1 cellular context compared by ENCODE assay signal in genomic region chr7:75611557-75612178, GRCh38.
A peak's percentile ranks its signal among the peaks of the same experiment; 100 is the strongest.
TF ChIP-seq lines count a peak whose summit lies in the region.

No MANE protein-coding gene starts in this region.

TF ChIP-seq in HepG2, 621 proteins besides CTCF, POLR2A, EP300 and RAD21 (continued from another document and continues in another):
- TF ChIP-seq AFF4 (CRISPR knock-in tag; IDR thresholded peaks at IDR 0.05) (no peak), KAT2B (IDR thresholded peaks at IDR 0.05; ENCODE audit: borderline replicate concordance, low read depth, low read length) (no peak), BCL6 (CRISPR knock-in tag; IDR thresholded peaks at IDR 0.05) (peak; percentile 52; the same call in 1 of the 2 replicates), TP53 (CRISPR knock-in tag; conservative IDR thresholded peaks at IDR 0.05) (no peak), MZF1 (CRISPR knock-in tag; IDR thresholded peaks at IDR 0.05; ENCODE audit: borderline replicate concordance) (no peak), GPN1 (CRISPR knock-in tag; IDR thresholded peaks at IDR 0.05; ENCODE audit: borderline replicate concordance) (no peak), ZFP1 (CRISPR knock-in tag; IDR thresholded peaks at IDR 0.05) (no peak), MED1 (CRISPR knock-in tag; IDR thresholded peaks at IDR 0.05) (peak; percentile 57; the same call in 1 of the 2 replicates), ZNF326 (CRISPR knock-in tag; IDR thresholded peaks at IDR 0.05; ENCODE audit: borderline replicate concordance) (no peak), NONO (IDR thresholded peaks at IDR 0.05) (no peak), NONO (CRISPR knock-in tag; conservative IDR thresholded peaks at IDR 0.05) (no peak; the same call in 1 of the 2 replicates), ARID4A (CRISPR knock-in tag; IDR thresholded peaks at IDR 0.05; ENCODE audit: borderline replicate concordance) (peak; percentile 22; the same call in 1 of the 2 replicates), PATZ1 (CRISPR knock-in tag; IDR thresholded peaks at IDR 0.05) (peak; percentile 80), MBD4 (IDR thresholded peaks at IDR 0.05; ENCODE audit: borderline replicate concordance, low read length) (no peak), EEA1 (CRISPR knock-in tag; IDR thresholded peaks at IDR 0.05; ENCODE audit: borderline replicate concordance) (no peak), NCOA2 (CRISPR knock-in tag; IDR thresholded peaks at IDR 0.05) (peak; percentile 39), KAT7 (CRISPR knock-in tag; IDR thresholded peaks at IDR 0.05; ENCODE audit: borderline replicate concordance) (no peak), MYC (CRISPR knock-in tag; IDR thresholded peaks at IDR 0.05; ENCODE audit: borderline replicate concordance) (peak; percentile 59; the same call in 1 of the 2 replicates), ZNF839 (CRISPR knock-in tag; IDR thresholded peaks at IDR 0.05; ENCODE audit: borderline replicate concordance) (no peak), ZBED4 (CRISPR knock-in tag; IDR thresholded peaks at IDR 0.05; ENCODE audit: borderline replicate concordance) (peak; percentile 90; the same call in 1 of the 2 replicates), ONECUT2 (CRISPR knock-in tag; IDR thresholded peaks at IDR 0.05) (no peak), MED8 (CRISPR knock-in tag; IDR thresholded peaks at IDR 0.05; ENCODE audit: insufficient replicate concordance) (peak; percentile 71), SIX1 (CRISPR knock-in tag; IDR thresholded peaks at IDR 0.05; ENCODE audit: borderline replicate concordance) (no peak), MED13 (CRISPR knock-in tag; IDR thresholded peaks at IDR 0.05) (no peak), ZNF281 (CRISPR knock-in tag; IDR thresholded peaks at IDR 0.05; ENCODE audit: borderline replicate concordance) (peak; percentile 37; the same call in 1 of the 2 replicates), ATAD3A (CRISPR knock-in tag; IDR thresholded peaks at IDR 0.05) (no peak), ATM (IDR thresholded peaks at IDR 0.05; ENCODE audit: borderline replicate concordance) (no peak), ZNF333 (CRISPR knock-in tag; IDR thresholded peaks at IDR 0.05; ENCODE audit: borderline replicate concordance) (no peak), ZMYM3 (CRISPR knock-in tag; IDR thresholded peaks at IDR 0.05) (peak; percentile 82; the same call in 1 of the 2 replicates), ZBTB44 (CRISPR knock-in tag; IDR thresholded peaks at IDR 0.05) (no peak), ZNF251 (CRISPR knock-in tag; IDR thresholded peaks at IDR 0.05) (no peak)
